1 cellular context compared by ENCODE assay signal in genomic region chr16:17491140-17491662, GRCh38.
TF ChIP-seq lines count a peak whose summit lies in the region.

No MANE protein-coding gene starts in this region.

TF ChIP-seq in GM12878, 131 proteins besides CTCF, POLR2A, EP300 and RAD21:
- TF ChIP-seq FOXK2 (IDR thresholded peaks at IDR 0.05), result no peak
- TF ChIP-seq, protein P1, sequence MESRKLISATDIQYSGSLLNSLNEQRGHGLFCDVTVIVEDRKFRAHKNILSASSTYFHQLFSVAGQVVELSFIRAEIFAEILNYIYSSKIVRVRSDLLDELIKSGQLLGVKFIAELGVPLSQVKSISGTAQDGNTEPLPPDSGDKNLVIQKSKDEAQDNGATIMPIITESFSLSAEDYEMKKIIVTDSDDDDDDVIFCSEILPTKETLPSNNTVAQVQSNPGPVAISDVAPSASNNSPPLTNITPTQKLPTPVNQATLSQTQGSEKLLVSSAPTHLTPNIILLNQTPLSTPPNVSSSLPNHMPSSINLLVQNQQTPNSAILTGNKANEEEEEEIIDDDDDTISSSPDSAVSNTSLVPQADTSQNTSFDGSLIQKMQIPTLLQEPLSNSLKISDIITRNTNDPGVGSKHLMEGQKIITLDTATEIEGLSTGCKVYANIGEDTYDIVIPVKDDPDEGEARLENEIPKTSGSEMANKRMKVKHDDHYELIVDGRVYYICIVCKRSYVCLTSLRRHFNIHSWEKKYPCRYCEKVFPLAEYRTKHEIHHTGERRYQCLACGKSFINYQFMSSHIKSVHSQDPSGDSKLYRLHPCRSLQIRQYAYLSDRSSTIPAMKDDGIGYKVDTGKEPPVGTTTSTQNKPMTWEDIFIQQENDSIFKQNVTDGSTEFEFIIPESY (IDR thresholded peaks at IDR 0.05), result no peak
- no peak for TF ChIP-seq MEF2A (IDR thresholded peaks at IDR 0.05; ENCODE audit: insufficient read depth, low read depth, low read length)
- TF ChIP-seq MAX (IDR thresholded peaks at IDR 0.05; ENCODE audit: low read depth, low read length), result no peak
- no peak for TF ChIP-seq BCLAF1 (IDR thresholded peaks at IDR 0.05)
- no peak for TF ChIP-seq TCF12 (IDR thresholded peaks at IDR 0.05; ENCODE audit: low read depth, low read length)
- TF ChIP-seq IKZF2 (IDR thresholded peaks at IDR 0.05), result no peak
- no peak for TF ChIP-seq CBX5 (IDR thresholded peaks at IDR 0.05; ENCODE audit: low read depth)
- TF ChIP-seq PAX5 (IDR thresholded peaks at IDR 0.05; ENCODE audit: borderline replicate concordance, low read depth, low read length), result no peak
- TF ChIP-seq SREBF1 (IDR thresholded peaks at IDR 0.05; ENCODE audit: low read length), result no peak
TF ChIP-seq in GM12878: peak in this region for 0.
